ENCODE assay signal across 8 cellular contexts in the genomic region with DNA sequence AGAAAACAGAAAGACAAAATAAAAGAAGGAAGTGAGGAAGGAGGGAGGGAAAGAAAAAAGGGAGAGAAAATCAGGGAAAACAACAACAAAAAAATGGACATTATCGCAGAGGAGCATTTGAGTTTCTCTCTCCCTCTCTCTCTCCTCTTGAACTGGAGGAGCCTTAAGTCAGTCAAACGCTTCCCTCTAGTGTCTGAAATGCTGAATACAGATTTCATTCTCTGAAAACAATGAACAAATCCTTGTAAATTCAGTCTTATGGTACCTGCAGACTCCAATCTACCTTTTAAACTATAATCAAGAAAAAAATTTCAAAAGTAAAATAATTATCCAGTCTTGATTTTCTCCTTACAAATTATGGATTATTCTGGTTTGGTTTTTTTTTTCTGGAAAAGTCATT.
DNase-seq lines count a peak whose midpoint lies in the region; ATAC-seq and TF ChIP-seq lines count a peak whose summit lies in the region.

No MANE protein-coding gene starts in this region.

- H3F3A ChIP-seq in Loucy (ENCODE audit: low read depth) (no peaks in the 10 kb centered on the region), SU-DHL-6 (ENCODE audit: insufficient read depth) (no peaks in the 10 kb centered on the region)

- H3K9me2 ChIP-seq in Loucy (replicated peaks; ENCODE audit: low read depth, low read length) (no peaks in the 10 kb centered on the region), SU-DHL-6 (replicated peaks; ENCODE audit: insufficient read depth, low read length) (no peaks in the 10 kb centered on the region)

- H3K4me1 Mint-ChIP-seq in CD4-positive, alpha-beta T cell (ENCODE audit: low read depth) = no peaks in the 10 kb centered on the region
- peaks cover 3% of the 10 kb centered on the region for H3K4me1 Mint-ChIP-seq in glutamatergic neuron (ENCODE audit: low read depth, unreplicated experiment)

- no peaks in the 10 kb centered on the region for H3K9me3 Mint-ChIP-seq in CD4-positive, alpha-beta T cell
- peaks cover 2% of the 10 kb centered on the region for H3K9me3 Mint-ChIP-seq in glutamatergic neuron (ENCODE audit: unreplicated experiment)

- no peak for DNase-seq in CD4-positive, alpha-beta T cell
- DNase-seq in glutamatergic neuron (no peak), tibial artery (no peak), amygdala (lab: John Stamatoyannopoulos, UW) (no peak), posterior cingulate gyrus (no peak)

- H3K9ac ChIP-seq in Loucy (ENCODE audit: low read depth, low read length, poor library complexity, severe bottlenecking) (no peak overlapping the region), SU-DHL-6 (ENCODE audit: low read length) (no peak overlapping the region)

- no peaks in the 10 kb centered on the region for H3K36me3 Mint-ChIP-seq in CD4-positive, alpha-beta T cell (ENCODE audit: low read depth)
- no peaks in the 10 kb centered on the region for H3K36me3 Mint-ChIP-seq in glutamatergic neuron (ENCODE audit: unreplicated experiment)

- no peak overlapping the region for H3K27ac ChIP-seq in CD4-positive, alpha-beta T cell (ENCODE audit: low read depth, low read length)
- H3K27ac ChIP-seq in SU-DHL-6 (ENCODE audit: low read depth, low read length) = no peak overlapping the region
- no peak overlapping the region for H3K27ac ChIP-seq in tibial artery

- intact Hi-C loops in CD4-positive, alpha-beta T cell (cut with DNase I, micrococcal nuclease) = loop anchor here (5.0 to 10.0 kb wide), 2 partner anchors 1223 to 1866 kb away; no protein-coding TSS in a partner anchor
- intact Hi-C loops in tibial artery (cut with DNase I; ENCODE audit: low total_unique reads) (no loop called here), posterior cingulate gyrus (cut with DNase I) (loop anchor here (5.0 kb wide), 1 partner anchor 51 kb away; no protein-coding TSS in a partner anchor)

- H3K9me3 ChIP-seq in CD4-positive, alpha-beta T cell (ENCODE audit: control insufficient read depth, low read length) = no peaks in the 10 kb centered on the region
- no peaks in the 10 kb centered on the region for H3K9me3 ChIP-seq in Loucy (ENCODE audit: insufficient read depth, low read depth, low read length)
- no peaks in the 10 kb centered on the region for H3K9me3 ChIP-seq in SU-DHL-6 (ENCODE audit: insufficient read depth, low read length)
- H3K9me3 ChIP-seq in tibial artery = no peaks in the 10 kb centered on the region

- H2AFZ ChIP-seq in Loucy (ENCODE audit: low read length) = peak overlapping the region; percentile 63; the same call in 1 of the 2 replicates
- no peak overlapping the region for H2AFZ ChIP-seq in SU-DHL-6 (ENCODE audit: low read depth, low read length, severe bottlenecking)

- no peaks in the 10 kb centered on the region for H3K27me3 ChIP-seq in CD4-positive, alpha-beta T cell (ENCODE audit: control insufficient read depth, insufficient read depth, low read length)
- H3K27me3 ChIP-seq in Loucy (ENCODE audit: insufficient read depth, low read length, poor library complexity, severe bottlenecking) (no peaks in the 10 kb centered on the region), SU-DHL-6 (ENCODE audit: low read length) (no peaks in the 10 kb centered on the region), tibial artery (no peaks in the 10 kb centered on the region)

- no peak overlapping the region for H3K4me2 ChIP-seq in Loucy (ENCODE audit: low read depth, low read length, poor library complexity, severe bottlenecking)
- no peak overlapping the region for H3K4me2 ChIP-seq in SU-DHL-6 (ENCODE audit: low read depth, low read length, poor library complexity, severe bottlenecking)

- CTCF ChIA-PET in CD4-positive, alpha-beta T cell (lab: Charles Lee) = no interaction called here

- H3K4me1 ChIP-seq in Loucy (ENCODE audit: insufficient read depth, low read length, poor library complexity, severe bottlenecking) (no peaks in the 10 kb centered on the region), tibial artery (no peaks in the 10 kb centered on the region)

- H3K27me3 Mint-ChIP-seq in CD4-positive, alpha-beta T cell = no peaks in the 10 kb centered on the region
- no peaks in the 10 kb centered on the region for H3K27me3 Mint-ChIP-seq in glutamatergic neuron (ENCODE audit: unreplicated experiment)

- no peaks in the 10 kb centered on the region for H4K20me1 ChIP-seq in Loucy (ENCODE audit: insufficient read depth, low read length, poor library complexity, severe bottlenecking)
- no peaks in the 10 kb centered on the region for H4K20me1 ChIP-seq in SU-DHL-6 (ENCODE audit: low read depth, low read length)

- no peak overlapping the region for H3K27ac Mint-ChIP-seq in CD4-positive, alpha-beta T cell
- H3K27ac Mint-ChIP-seq in glutamatergic neuron (ENCODE audit: unreplicated experiment) = no peak overlapping the region

- no peak overlapping the region for H3K4me3 ChIP-seq in Loucy (ENCODE audit: low read length, poor library complexity, severe bottlenecking)
- no peak overlapping the region for H3K4me3 ChIP-seq in SU-DHL-6 (ENCODE audit: insufficient read depth, low read length, poor library complexity, severe bottlenecking)
- H3K4me3 ChIP-seq in tibial artery = no peak overlapping the region

- TF ChIP-seq CTCF in CD4-positive, alpha-beta T cell (IDR thresholded peaks at IDR 0.05) = peak; percentile 42
- TF ChIP-seq CTCF in Loucy (conservative IDR thresholded peaks at IDR 0.05; ENCODE audit: low read length) (peak; percentile 83), SU-DHL-6 (IDR thresholded peaks at IDR 0.05; ENCODE audit: insufficient read depth, low read length, poor library complexity, severe bottlenecking) (peak; percentile 22), glutamatergic neuron (IDR thresholded peaks at IDR 0.05; ENCODE audit: partially characterized antibody, unreplicated experiment) (peak; percentile 47), tibial artery (IDR thresholded peaks at IDR 0.05) (peak; percentile 27 to 29)

- H3K79me2 ChIP-seq in Loucy (ENCODE audit: insufficient read depth, low read length) (no peaks in the 10 kb centered on the region), SU-DHL-6 (ENCODE audit: insufficient read depth, low read length) (no peaks in the 10 kb centered on the region)

- H3K36me3 ChIP-seq in Loucy (ENCODE audit: insufficient read depth, low read length) (no peaks in the 10 kb centered on the region), SU-DHL-6 (ENCODE audit: low read length) (no peaks in the 10 kb centered on the region), tibial artery (no peaks in the 10 kb centered on the region)

- no peak for ATAC-seq in CD4-positive, alpha-beta T cell (ENCODE audit: poor library complexity)
- peak; percentile 48 for ATAC-seq in GM19438 (IDR thresholded peaks at IDR 0.05; ENCODE audit: low read depth, unreplicated experiment)

- POLR2A ChIA-PET in CD4-positive, alpha-beta T cell (lab: Charles Lee) = no interaction called here

- no peak overlapping the region for H3K4me3 Mint-ChIP-seq in CD4-positive, alpha-beta T cell
- no peak overlapping the region for H3K4me3 Mint-ChIP-seq in glutamatergic neuron (ENCODE audit: unreplicated experiment)

Comparison
In these comparisons a context has a peak if more than half of its experiments do, and no peak if none do; other contexts are left out.
1. CTCF ChIP-seq: peak in every context shown above with its lines; median percentile 83 in Loucy; 47 in glutamatergic neuron; 42 in CD4-positive, alpha-beta T cell; 28 in tibial artery; 22 in SU-DHL-6.